19 cellular contexts compared by ENCODE assay signal in the genomic region with DNA sequence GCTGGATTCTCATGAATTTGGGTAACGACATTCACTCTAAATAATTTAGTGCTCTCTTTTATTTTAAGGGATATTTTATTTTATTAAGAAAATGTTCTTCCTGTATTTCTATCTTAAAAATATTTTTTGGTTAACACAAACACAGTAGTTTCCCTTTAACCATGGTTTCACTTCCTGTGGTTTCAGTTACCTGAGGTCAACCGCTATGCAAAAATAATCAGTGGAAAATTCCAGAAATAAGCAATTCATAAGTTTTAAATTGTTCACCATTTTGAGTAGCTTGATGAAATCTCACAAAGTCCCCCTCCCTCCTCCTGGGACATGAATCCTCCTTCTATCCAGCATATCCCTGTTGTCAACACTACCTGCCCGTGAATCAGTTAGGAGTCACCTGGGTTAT.
DNase-seq lines count a peak whose midpoint lies in the region; ATAC-seq, FAIRE-seq and TF ChIP-seq lines count a peak whose summit lies in the region.
"Had no signal": no experiment of that assay in that cellular context is flagged by ENCODE, and none has a peak within 500 bp of the region (broad histone marks: within the 10 kb centered on the region; RNA-seq: fewer than 3 reads in every experiment).

No MANE protein-coding gene starts in this region.

- SMC1A ChIA-PET in GM12878 (lab: Charles Lee; ENCODE audit: uncharacterized antibody, unreplicated experiment): interaction anchor here (1.0 to 8.9 kb wide), 6 partner anchors 17 to 151 kb away, joined by 3 to 77 read pairs (median 4); no protein-coding TSS in a partner anchor

- peaks cover 10% of the 10 kb centered on the region for H3K4me1 ChIP-seq in BLaER1
- no peaks in the 10 kb centered on the region for H3K4me1 ChIP-seq in GM12878 (ENCODE audit: control insufficient read depth, insufficient read depth, low read length)

- DNase-seq in GM12878 (ENCODE audit: low read depth, low spot score) (no peak), occipital lobe (lab: John Stamatoyannopoulos, UW) (no peak), Right ventricle myocardium inferior (ENCODE audit: missing footprints) (no peak)
- DNase-seq: ACHN; CD8-positive, alpha-beta memory T cell; DND-41; GDM1; H7; NCI-H1048; NCI-H146; NCI-H2081 treated with DMSO at 0.1 percent for 48 hours; NCI-H345; NCI-H69 had no signal

- intact Hi-C loops in GM12878 (cut with micrococcal nuclease; ENCODE audit: unreplicated experiment): no loop called here
- intact Hi-C loops in Right ventricle myocardium inferior (cut with DNase I): no loop called here

- peak; percentile 63 to 69; a peak in 2 of 4 replicates for TF ChIP-seq EP300 in GM12878 (IDR thresholded peaks at IDR 0.05; ENCODE audit: borderline replicate concordance in 1 of 2, control insufficient read depth in 1 of 2, low read depth in 2 of 2, low read length in 2 of 2)

- RAD21 ChIA-PET in GM12878 (lab: Charles Lee; ENCODE audit: unreplicated experiment): no interaction called here

- no peak overlapping the region for H2AFZ ChIP-seq in GM12878 (ENCODE audit: control insufficient read depth, low read depth, low read length)

- FAIRE-seq in GM12878 (lab: Jason Lieb, UNC): no peak
- FAIRE-seq: HTR-8/SVneo had no signal

- no peaks in the 10 kb centered on the region for H3K79me2 ChIP-seq in GM12878 (ENCODE audit: control insufficient read depth, insufficient read depth, low read length)

- no peaks in the 10 kb centered on the region for H3K27me3 ChIP-seq in BLaER1
- no peaks in the 10 kb centered on the region for H3K27me3 ChIP-seq in GM12878 (replicated peaks in 1 of 2; ENCODE audit: control insufficient read depth in 2 of 2, insufficient read depth in 2 of 2, low read length in 1 of 2)

- TF ChIP-seq CTCF in GM12878 (IDR thresholded peaks at IDR 0.05 in 2 of 3, conservative IDR thresholded peaks at IDR 0.05 in 1 of 3; ENCODE audit: control insufficient read depth in 2 of 3, extremely low read depth in 1 of 3, insufficient read depth in 1 of 3, low read depth in 3 of 3, low read length in 3 of 3): no peak

- in situ Hi-C loops in GM12878 (cut with MboI): no loop called here

- no TSS peak for BruUV-seq in GM12878 (replicated peaks; lab: Mats Ljungman, UMichigan)

- H3K9me3 ChIP-seq in BLaER1 (no peaks in the 10 kb centered on the region), GM12878 (replicated peaks; ENCODE audit: control insufficient read depth, insufficient read depth, low read length) (no peaks in the 10 kb centered on the region)

- H3K4me3 ChIP-seq in BLaER1 (no peak overlapping the region), GM12878 (no peak overlapping the region)
- H3K4me3 ChIP-seq: SK-N-MC had no signal

- H3K27ac ChIP-seq in BLaER1 (no peak overlapping the region), GM12878 (ENCODE audit: control insufficient read depth, insufficient read depth) (no peak overlapping the region)
- H3K27ac ChIP-seq: SK-N-MC had no signal

- H3K36me3 ChIP-seq in BLaER1 (no peaks in the 10 kb centered on the region), GM12878 (ENCODE audit: control insufficient read depth in 2 of 2, insufficient read depth in 2 of 2, low read length in 1 of 2) (no peaks in the 10 kb centered on the region)

- no peak for TF ChIP-seq POLR2A in GM12878 (IDR thresholded peaks at IDR 0.05; ENCODE audit: low read depth, low read length)

- WGBS in GM12878 (ENCODE audit: insufficient coverage, insufficient replicate concordance, low lambda C conversion rate, missing lambda C conversion rate): 72% methylated on average over 3 of the region's 3 CpGs

- H4K20me1 ChIP-seq in BLaER1 (no peaks in the 10 kb centered on the region), GM12878 (ENCODE audit: control insufficient read depth, insufficient read depth) (no peaks in the 10 kb centered on the region)

- peak overlapping the region; percentile 1; the same call in 1 of the 2 replicates for H3K4me2 ChIP-seq in BLaER1
- no peak overlapping the region for H3K4me2 ChIP-seq in GM12878 (ENCODE audit: control insufficient read depth, insufficient read depth)

- TF ChIP-seq RAD21 in GM12878 (IDR thresholded peaks at IDR 0.05; ENCODE audit: insufficient read depth, low read depth, low read length): no peak

- CTCF ChIA-PET in GM12878 (lab: Yijun Ruan, JAX): interaction anchor here (0.6 to 1.5 kb wide), 5 partner anchors 15 to 76 kb away, joined by 3 to 4 read pairs (median 3); no protein-coding TSS in a partner anchor

- ATAC-seq in GM18870 (IDR thresholded peaks at IDR 0.05; ENCODE audit: unreplicated experiment) (peak; percentile 77), HG02885 (IDR thresholded peaks at IDR 0.05; ENCODE audit: poor library complexity, unreplicated experiment) (peak; percentile 55), GM12878 (peak; percentile 65), GM18520 (IDR thresholded peaks at IDR 0.05; ENCODE audit: unreplicated experiment) (no peak), Right ventricle myocardium inferior (no peak)

- POLR2A ChIA-PET in GM12878 (lab: Charles Lee): interaction anchor here (1.5 to 1.6 kb wide), 2 partner anchors 20 to 86 kb away, joined by 3 to 5 read pairs; no protein-coding TSS in a partner anchor

- H3K9ac ChIP-seq in BLaER1 (no peak overlapping the region), GM12878 (ENCODE audit: control insufficient read depth, insufficient read depth, low read length) (no peak overlapping the region)

TF ChIP-seq in GM12878, 131 proteins besides CTCF, POLR2A, EP300 and RAD21 (continues in another document):
- TF ChIP-seq CEBPZ (IDR thresholded peaks at IDR 0.05; ENCODE audit: low read depth, low read length): no peak
- TF ChIP-seq, protein P1, sequence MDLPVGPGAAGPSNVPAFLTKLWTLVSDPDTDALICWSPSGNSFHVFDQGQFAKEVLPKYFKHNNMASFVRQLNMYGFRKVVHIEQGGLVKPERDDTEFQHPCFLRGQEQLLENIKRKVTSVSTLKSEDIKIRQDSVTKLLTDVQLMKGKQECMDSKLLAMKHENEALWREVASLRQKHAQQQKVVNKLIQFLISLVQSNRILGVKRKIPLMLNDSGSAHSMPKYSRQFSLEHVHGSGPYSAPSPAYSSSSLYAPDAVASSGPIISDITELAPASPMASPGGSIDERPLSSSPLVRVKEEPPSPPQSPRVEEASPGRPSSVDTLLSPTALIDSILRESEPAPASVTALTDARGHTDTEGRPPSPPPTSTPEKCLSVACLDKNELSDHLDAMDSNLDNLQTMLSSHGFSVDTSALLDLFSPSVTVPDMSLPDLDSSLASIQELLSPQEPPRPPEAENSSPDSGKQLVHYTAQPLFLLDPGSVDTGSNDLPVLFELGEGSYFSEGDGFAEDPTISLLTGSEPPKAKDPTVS (IDR thresholded peaks at IDR 0.05; ENCODE audit: low read depth, low read length): no peak
- TF ChIP-seq RBBP5 (conservative IDR thresholded peaks at IDR 0.05): no peak
- no peak for TF ChIP-seq PAX8 (IDR thresholded peaks at IDR 0.05)
- TF ChIP-seq, protein P2, sequence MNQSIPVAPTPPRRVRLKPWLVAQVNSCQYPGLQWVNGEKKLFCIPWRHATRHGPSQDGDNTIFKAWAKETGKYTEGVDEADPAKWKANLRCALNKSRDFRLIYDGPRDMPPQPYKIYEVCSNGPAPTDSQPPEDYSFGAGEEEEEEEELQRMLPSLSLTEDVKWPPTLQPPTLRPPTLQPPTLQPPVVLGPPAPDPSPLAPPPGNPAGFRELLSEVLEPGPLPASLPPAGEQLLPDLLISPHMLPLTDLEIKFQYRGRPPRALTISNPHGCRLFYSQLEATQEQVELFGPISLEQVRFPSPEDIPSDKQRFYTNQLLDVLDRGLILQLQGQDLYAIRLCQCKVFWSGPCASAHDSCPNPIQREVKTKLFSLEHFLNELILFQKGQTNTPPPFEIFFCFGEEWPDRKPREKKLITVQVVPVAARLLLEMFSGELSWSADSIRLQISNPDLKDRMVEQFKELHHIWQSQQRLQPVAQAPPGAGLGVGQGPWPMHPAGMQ (IDR thresholded peaks at IDR 0.05; ENCODE audit: borderline replicate concordance): no peak
- TF ChIP-seq CHD4 (IDR thresholded peaks at IDR 0.05): no peak
- peak; percentile 82 for TF ChIP-seq MTA2 (IDR thresholded peaks at IDR 0.05; ENCODE audit: low read depth)
- TF ChIP-seq, protein P3, sequence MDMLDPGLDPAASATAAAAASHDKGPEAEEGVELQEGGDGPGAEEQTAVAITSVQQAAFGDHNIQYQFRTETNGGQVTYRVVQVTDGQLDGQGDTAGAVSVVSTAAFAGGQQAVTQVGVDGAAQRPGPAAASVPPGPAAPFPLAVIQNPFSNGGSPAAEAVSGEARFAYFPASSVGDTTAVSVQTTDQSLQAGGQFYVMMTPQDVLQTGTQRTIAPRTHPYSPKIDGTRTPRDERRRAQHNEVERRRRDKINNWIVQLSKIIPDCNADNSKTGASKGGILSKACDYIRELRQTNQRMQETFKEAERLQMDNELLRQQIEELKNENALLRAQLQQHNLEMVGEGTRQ (IDR thresholded peaks at IDR 0.05; ENCODE audit: borderline replicate concordance, low read depth, low read length): no peak
- no peak for TF ChIP-seq LARP7 (IDR thresholded peaks at IDR 0.05)

Comparison
In these comparisons a context has a peak if more than half of its experiments do, and no peak if none do; other contexts are left out.
1. ATAC-seq: peak in GM18870 (single experiment), HG02885 (single experiment) and GM12878 (single experiment); none in GM18520 (single experiment) and Right ventricle myocardium inferior (single experiment).